Comparison of ENCODE assay signal across 7 cellular contexts in genomic region chr14:67934087-67934486, GRCh38.
DNase-seq lines count a peak whose midpoint lies in the region; ATAC-seq and TF ChIP-seq lines count a peak whose summit lies in the region.

No MANE protein-coding gene starts in this region.

- no peak overlapping the region for H3K27ac ChIP-seq in DOHH2 (ENCODE audit: low read depth, low read length)
- peak overlapping the region; percentile 37 to 72 for H3K27ac ChIP-seq in breast epithelium
- H3K27ac ChIP-seq in stomach = peak overlapping the region in 3 of 5 donors; percentile 17 to 59 (median 53)

- ATAC-seq in GM19328 (IDR thresholded peaks at IDR 0.05; ENCODE audit: unreplicated experiment) = no peak

- peaks cover 3% of the 10 kb centered on the region; the same call in 1 of the 2 replicates for H4K20me1 ChIP-seq in DOHH2 (ENCODE audit: control insufficient read depth, insufficient read depth, low read depth, low read length)

- H3K27me3 ChIP-seq in DOHH2 (ENCODE audit: control insufficient read depth, low read length) (no peaks in the 10 kb centered on the region), breast epithelium (no peaks in the 10 kb centered on the region), stomach (no peaks in the 10 kb centered on the region)

- H3K36me3 ChIP-seq in DOHH2 (ENCODE audit: control insufficient read depth, low read length) (no peaks in the 10 kb centered on the region), breast epithelium (no peaks in the 10 kb centered on the region), stomach (no peaks in the 10 kb centered on the region)

- H3K9me3 ChIP-seq in DOHH2 (ENCODE audit: control insufficient read depth, insufficient read depth, low read length) (no peaks in the 10 kb centered on the region; the same call in 1 of the 2 replicates), breast epithelium (peaks cover 0 to 19% of the 10 kb centered on the region in 2 donors), stomach (peaks cover 0 to 14% (median 12%) of the 10 kb centered on the region in 4 donors)

- H3F3A ChIP-seq in DOHH2 (ENCODE audit: control insufficient read depth, insufficient read depth) = no peaks in the 10 kb centered on the region

- H3K4me3 ChIP-seq in DOHH2 (ENCODE audit: low read length) (no peak overlapping the region), breast epithelium (no peak overlapping the region), stomach (no peak overlapping the region)

- intact Hi-C loops in breast epithelium (cut with DNase I; ENCODE audit: low total_unique reads) = loop anchor here (10.0 kb wide), 1 partner anchor 891 kb away; no protein-coding TSS in a partner anchor
- intact Hi-C loops in stomach (cut with DNase I; ENCODE audit: low total_unique reads) = loop anchor here (10.0 kb wide), 1 partner anchor 891 kb away; no protein-coding TSS in a partner anchor

- no peak for TF ChIP-seq EP300 in stomach (IDR thresholded peaks at IDR 0.05)

- DNase-seq in HT1080 (ENCODE audit: low read depth) = peak; percentile 78
- DNase-seq in NCI-H82 treated with DMSO at 0.1 percent for 48 hours (lab: John Stamatoyannopoulos, UW; ENCODE audit: unreplicated experiment) = peak; percentile 74
- no peak for DNase-seq in breast epithelium (ENCODE audit: low spot score in 2 of 2)
- DNase-seq in islet precursor cell = peak; percentile 56
- no peak for DNase-seq in stomach

- TF ChIP-seq CTCF in DOHH2 (IDR thresholded peaks at IDR 0.05; ENCODE audit: low read depth, low read length, poor library complexity, severe bottlenecking) (peak; percentile 82), breast epithelium (IDR thresholded peaks at IDR 0.05) (peak; percentile 88 to 96 (median 91)), stomach (IDR thresholded peaks at IDR 0.05) (peak in 6 of 7 experiments; percentile 20 to 84 (median 57))

- no peaks in the 10 kb centered on the region for H3K9me2 ChIP-seq in DOHH2 (replicated peaks; ENCODE audit: control insufficient read depth, low read length)

- TF ChIP-seq POLR2A in breast epithelium (IDR thresholded peaks at IDR 0.05) = no peak
- TF ChIP-seq POLR2A in stomach (IDR thresholded peaks at IDR 0.05) = no peak

- H3K4me1 ChIP-seq in DOHH2 (ENCODE audit: control insufficient read depth, low read length) = peaks cover 9% of the 10 kb centered on the region
- H3K4me1 ChIP-seq in breast epithelium = no peaks in the 10 kb centered on the region
- H3K4me1 ChIP-seq in stomach = peaks cover 4 to 21% (median 13%) of the 10 kb centered on the region in 4 donors

- 6 to 32% (median 15%) methylated on average over 1 of the region's 1 CpG for WGBS in stomach, 5 donors

- H3K79me2 ChIP-seq in DOHH2 (ENCODE audit: control insufficient read depth, low read length) = peaks cover 8% of the 10 kb centered on the region

- no peak overlapping the region for H3K4me2 ChIP-seq in DOHH2 (ENCODE audit: low read length)

Comparison
In these comparisons a context has a peak if more than half of its experiments do, and no peak if none do; other contexts are left out.
1. DNase-seq: peak in HT1080 (single experiment), NCI-H82 treated with DMSO at 0.1 percent for 48 hours (single experiment) and islet precursor cell (single experiment); none in breast epithelium (0 of 2) and stomach (single experiment).
2. Peak in every context shown above with its lines, with median percentiles within 50 percentile points of each other: CTCF ChIP-seq.